In the genomic region with DNA sequence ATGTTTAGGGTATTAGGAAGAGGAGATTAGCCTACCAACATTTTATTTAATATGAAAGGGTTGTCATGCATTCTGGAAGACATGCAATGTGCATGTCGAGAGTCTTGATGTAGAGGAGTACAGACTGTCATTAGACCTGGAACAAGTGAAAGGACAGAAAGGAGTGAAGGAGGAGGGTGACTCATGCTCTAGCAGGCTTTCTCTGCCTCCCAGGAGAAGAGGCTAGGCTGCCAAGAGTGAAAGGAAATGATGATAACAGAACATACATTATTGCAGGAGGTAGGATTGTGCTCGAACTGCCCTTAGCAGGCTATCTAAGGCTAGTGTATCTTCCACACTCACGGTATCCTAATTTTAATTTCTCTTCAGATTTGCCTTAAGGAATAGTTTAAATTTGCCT, we compare ENCODE assay signal across 11 cellular contexts.
DNase-seq lines count a peak whose midpoint lies in the region; ATAC-seq and TF ChIP-seq lines count a peak whose summit lies in the region.
"Had no signal": no experiment of that assay in that cellular context is flagged by ENCODE, and none has a peak within 500 bp of the region (broad histone marks: within the 10 kb centered on the region; RNA-seq: fewer than 3 reads in every experiment).

No MANE protein-coding gene starts in this region.

- intact Hi-C loops in activated T-helper 2 cell treated with anti-CD3 and anti-CD28 coated beads, Interferon-gamma antibody, Interleukin-2, Interleukin-4, amounts not matched to agents 10 μg/mL and 5 μg/mL and 100 μg/mL, durations not matched to agents 14 hours and 24 hours and 36 hours (cut with micrococcal nuclease) = no loop called here
- intact Hi-C loops in tibial artery (cut with DNase I; ENCODE audit: low total_unique reads) = no loop called here
- intact Hi-C loops in CD4-positive, alpha-beta memory T cell (cut with micrococcal nuclease) = no loop called here

- H3K9me3 ChIP-seq in BLaER1 (no peaks in the 10 kb centered on the region), tibial artery (no peaks in the 10 kb centered on the region)
- H3K9me3 ChIP-seq in CD4-positive, alpha-beta memory T cell (ENCODE audit: control insufficient read depth in 1 of 2, low read length in 2 of 2) = no peaks in the 10 kb centered on the region

- peaks cover 47% of the 10 kb centered on the region for H3K36me3 Mint-ChIP-seq in activated T-helper 2 cell treated with anti-CD3 and anti-CD28 coated beads, Interferon-gamma antibody, Interleukin-2, Interleukin-4, amounts not matched to agents 10 μg/mL and 5 μg/mL and 100 μg/mL, durations not matched to agents 14 hours and 24 hours and 36 hours (ENCODE audit: low read depth)
- peaks cover 21 to 39% of the 10 kb centered on the region in 2 donors for H3K36me3 Mint-ChIP-seq in CD4-positive, alpha-beta memory T cell

- H3K27me3 ChIP-seq in BLaER1 (no peaks in the 10 kb centered on the region), kidney epithelial cell (ENCODE audit: control insufficient read depth, insufficient read depth, low read length) (no peaks in the 10 kb centered on the region), tibial artery (no peaks in the 10 kb centered on the region)
- no peaks in the 10 kb centered on the region for H3K27me3 ChIP-seq in CD4-positive, alpha-beta memory T cell (ENCODE audit: insufficient read depth, low read length)

- H3K4me1 Mint-ChIP-seq in activated T-helper 2 cell treated with anti-CD3 and anti-CD28 coated beads, Interferon-gamma antibody, Interleukin-2, Interleukin-4, amounts not matched to agents 10 μg/mL and 5 μg/mL and 100 μg/mL, durations not matched to agents 14 hours and 24 hours and 36 hours (ENCODE audit: low read depth) = peaks cover 69% of the 10 kb centered on the region
- peaks cover 24 to 29% (median 26%) of the 10 kb centered on the region in 4 donors for H3K4me1 Mint-ChIP-seq in CD4-positive, alpha-beta memory T cell

- H3K9me3 Mint-ChIP-seq in activated T-helper 2 cell treated with anti-CD3 and anti-CD28 coated beads, Interferon-gamma antibody, Interleukin-2, Interleukin-4, amounts not matched to agents 10 μg/mL and 5 μg/mL and 100 μg/mL, durations not matched to agents 14 hours and 24 hours and 36 hours = no peaks in the 10 kb centered on the region
- H3K9me3 Mint-ChIP-seq in CD4-positive, alpha-beta memory T cell = no peaks in the 10 kb centered on the region

- no peaks in the 10 kb centered on the region for H4K20me1 ChIP-seq in BLaER1

- no peak for ATAC-seq in HG03442 (IDR thresholded peaks at IDR 0.05; ENCODE audit: unreplicated experiment)

- H3K4me3 ChIP-seq in BLaER1 (peak overlapping the region; percentile 67), kidney epithelial cell (ENCODE audit: low read depth, low read length) (no peak overlapping the region), tibial artery (no peak overlapping the region)
- H3K4me3 ChIP-seq in CD4-positive, alpha-beta memory T cell (ENCODE audit: low read length in 2 of 2) = no peak overlapping the region

- H3K27ac Mint-ChIP-seq in activated T-helper 2 cell treated with anti-CD3 and anti-CD28 coated beads, Interferon-gamma antibody, Interleukin-2, Interleukin-4, amounts not matched to agents 10 μg/mL and 5 μg/mL and 100 μg/mL, durations not matched to agents 14 hours and 24 hours and 36 hours = peak overlapping the region; percentile 78
- H3K27ac Mint-ChIP-seq in CD4-positive, alpha-beta memory T cell = no peak overlapping the region

- H3K9ac ChIP-seq in BLaER1 = peak overlapping the region; percentile 79

- peak overlapping the region; percentile 89 for H3K4me2 ChIP-seq in BLaER1

- H3K27me3 Mint-ChIP-seq in activated T-helper 2 cell treated with anti-CD3 and anti-CD28 coated beads, Interferon-gamma antibody, Interleukin-2, Interleukin-4, amounts not matched to agents 10 μg/mL and 5 μg/mL and 100 μg/mL, durations not matched to agents 14 hours and 24 hours and 36 hours (ENCODE audit: low read depth) = no peaks in the 10 kb centered on the region
- no peaks in the 10 kb centered on the region for H3K27me3 Mint-ChIP-seq in CD4-positive, alpha-beta memory T cell

- DNase-seq in HCEC 1CT (peak; percentile 38), kidney epithelial cell (ENCODE audit: low read depth) (peak; percentile 19), tibial artery (no peak)
- no peak for DNase-seq in activated T-helper 2 cell treated with anti-CD3 and anti-CD28 coated beads, Interferon-gamma antibody, Interleukin-2, Interleukin-4, amounts not matched to agents 10 μg/mL and 5 μg/mL and 100 μg/mL, durations not matched to agents 14 hours and 24 hours and 36 hours (ENCODE audit: low spot score)
- DNase-seq in activated CD8-positive, alpha-beta memory T cell treated with anti-CD3 and anti-CD28 coated beads, Interleukin-2, amount 50 U/mL, for 4 hours = no peak
- no peak for DNase-seq in CD4-positive, alpha-beta memory T cell
- DNase-seq: NCI-H748 treated with DMSO at 0.1 percent for 48 hours, trophoblast cell had no signal

- POLR2A ChIA-PET in CD4-positive, alpha-beta memory T cell (lab: Charles Lee; ENCODE audit: partially characterized antibody) = no interaction called here

- CTCF ChIA-PET in CD4-positive, alpha-beta memory T cell (lab: Charles Lee; ENCODE audit: partially characterized antibody) = no interaction called here

- peak overlapping the region; percentile 88 for H3K27ac ChIP-seq in BLaER1
- H3K27ac ChIP-seq in tibial artery = no peak overlapping the region
- no peak overlapping the region for H3K27ac ChIP-seq in CD4-positive, alpha-beta memory T cell (ENCODE audit: low read depth, low read length)
- H3K27ac ChIP-seq: HL-60 had no signal

- H3K36me3 ChIP-seq in BLaER1 (peaks cover 10% of the 10 kb centered on the region), kidney epithelial cell (ENCODE audit: control insufficient read depth, insufficient read depth, low read length) (no peaks in the 10 kb centered on the region), tibial artery (peaks cover 7 to 11% (median 8%) of the 10 kb centered on the region in 3 donors)
- H3K36me3 ChIP-seq in CD4-positive, alpha-beta memory T cell (ENCODE audit: insufficient read depth, low read length) = peaks cover 4% of the 10 kb centered on the region

- TF ChIP-seq CTCF in kidney epithelial cell (IDR thresholded peaks at IDR 0.05; ENCODE audit: insufficient read depth, low read length, poor library complexity, severe bottlenecking) (no peak), tibial artery (IDR thresholded peaks at IDR 0.05) (no peak)

- H3K4me1 ChIP-seq in BLaER1 (peaks cover 82% of the 10 kb centered on the region), tibial artery (no peaks in the 10 kb centered on the region)
- peaks cover 15% of the 10 kb centered on the region for H3K4me1 ChIP-seq in CD4-positive, alpha-beta memory T cell (ENCODE audit: insufficient read depth, low read length)

- peak overlapping the region; percentile 59 for H3K4me3 Mint-ChIP-seq in activated T-helper 2 cell treated with anti-CD3 and anti-CD28 coated beads, Interferon-gamma antibody, Interleukin-2, Interleukin-4, amounts not matched to agents 10 μg/mL and 5 μg/mL and 100 μg/mL, durations not matched to agents 14 hours and 24 hours and 36 hours (ENCODE audit: low read depth)
- no peak overlapping the region for H3K4me3 Mint-ChIP-seq in CD4-positive, alpha-beta memory T cell

Comparison
In these comparisons a context has a peak if more than half of its experiments do, and no peak if none do; other contexts are left out.
1. DNase-seq: peak in HCEC 1CT (single experiment) and kidney epithelial cell (single experiment); none in activated T-helper 2 cell treated with anti-CD3 and anti-CD28 coated beads, Interferon-gamma antibody, Interleukin-2, Interleukin-4, amounts not matched to agents 10 μg/mL and 5 μg/mL and 100 μg/mL, durations not matched to agents 14 hours and 24 hours and 36 hours (single experiment), activated CD8-positive, alpha-beta memory T cell treated with anti-CD3 and anti-CD28 coated beads, Interleukin-2, amount 50 U/mL, for 4 hours (single experiment), tibial artery (0 of 2) and CD4-positive, alpha-beta memory T cell (0 of 5).